ENCODE assay signal across 17 cellular contexts in the genomic region with DNA sequence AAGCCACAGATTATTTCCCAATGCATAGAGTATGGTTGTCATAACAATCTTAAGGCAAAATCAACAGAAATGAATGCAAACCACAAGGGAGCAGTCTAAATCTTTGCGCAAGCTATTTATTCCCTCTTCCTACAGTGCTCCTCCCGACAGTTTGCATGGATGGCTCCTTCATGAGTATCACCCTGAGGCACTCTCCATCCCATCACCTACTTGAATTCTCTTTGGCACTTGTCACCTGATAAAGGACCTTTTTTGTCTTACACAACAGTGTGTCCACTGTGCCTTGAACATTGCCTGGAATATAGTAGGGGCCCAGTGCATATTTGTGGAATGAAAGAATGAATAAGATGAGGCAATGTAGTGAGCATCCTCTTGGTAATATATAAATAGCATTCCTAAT. TPM values are rescaled to one million over a fixed set of nuclear protein-coding genes. Genes with fewer than 3 reads are reported as not detected.
A peak's percentile ranks its signal among the peaks of the same experiment; 100 is the strongest.
DNase-seq lines count a peak whose midpoint lies in the region; ATAC-seq and TF ChIP-seq lines count a peak whose summit lies in the region.
"Had no signal": no experiment of that assay in that cellular context is flagged by ENCODE, and none has a peak within 500 bp of the region (broad histone marks: within the 10 kb centered on the region; RNA-seq: fewer than 3 reads in every experiment).

No MANE protein-coding gene starts in this region.

- no peak overlapping the region for H3K4me3 Mint-ChIP-seq in HFFc6
- H3K4me3 Mint-ChIP-seq: CD14-positive monocyte; CD8-positive, alpha-beta T cell had no signal

- no peaks in the 10 kb centered on the region for H3K9me3 Mint-ChIP-seq in HFFc6

- ATAC-seq in PC-3 = no peak
- ATAC-seq in GM18867 (IDR thresholded peaks at IDR 0.05; ENCODE audit: unreplicated experiment) = no peak
- ATAC-seq: A549; CD8-positive, alpha-beta T cell; K562 had no signal

- H3K4me1 ChIP-seq in PC-3 (ENCODE audit: insufficient read depth, low read length) (peaks cover 14% of the 10 kb centered on the region), trophoblast cell (ENCODE audit: control insufficient read depth in 1 of 2, insufficient read depth in 2 of 2, low read length in 2 of 2) (no peaks in the 10 kb centered on the region)
- H3K4me1 ChIP-seq: HAP-1 had no signal

- no peaks in the 10 kb centered on the region for H3K79me2 ChIP-seq in PC-3 (ENCODE audit: low read length)
- no peaks in the 10 kb centered on the region for H3K79me2 ChIP-seq in trophoblast cell (ENCODE audit: control insufficient read depth, insufficient read depth, low read length, poor library complexity)

- CTCF ChIA-PET in PC-3 (lab: Charles Lee) (no interaction called here), GM10248 (lab: Yijun Ruan, JAX) (interaction anchor here (1.1 kb wide), 2 partner anchors 10 to 26 kb away, joined by 3 read pairs; no protein-coding TSS in a partner anchor)

- H3K9me3 ChIP-seq in PC-3 (ENCODE audit: low read length) (no peaks in the 10 kb centered on the region), trophoblast cell (ENCODE audit: insufficient read depth, low read depth, low read length) (no peaks in the 10 kb centered on the region)
- H3K9me3 ChIP-seq: A549, HAP-1 had no signal

- no peak overlapping the region for H4K91ac ChIP-seq in trophoblast cell (ENCODE audit: low read depth, low read length)

- H3K9me2 ChIP-seq in PC-3 (replicated peaks; ENCODE audit: low read length) = no peaks in the 10 kb centered on the region

- H3K36me3 ChIP-seq in PC-3 (ENCODE audit: low read depth, low read length) (no peaks in the 10 kb centered on the region), trophoblast cell (ENCODE audit: control insufficient read depth in 1 of 2, insufficient read depth in 2 of 2, low read length in 2 of 2) (no peaks in the 10 kb centered on the region)
- H3K36me3 ChIP-seq: HAP-1 had no signal

- H3K4ac ChIP-seq in trophoblast cell (ENCODE audit: low read depth, low read length) = no peak overlapping the region

- H3K36me3 Mint-ChIP-seq in HFFc6 (ENCODE audit: low read depth) = no peaks in the 10 kb centered on the region
- H3K36me3 Mint-ChIP-seq: CD14-positive monocyte; CD8-positive, alpha-beta T cell had no signal

- no peak overlapping the region for H2BK120ac ChIP-seq in trophoblast cell (ENCODE audit: insufficient read depth, low read length, poor library complexity)

- no peak overlapping the region for H4K8ac ChIP-seq in trophoblast cell (ENCODE audit: low read depth, low read length)

- no peak overlapping the region for H3K27ac Mint-ChIP-seq in HFFc6
- H3K27ac Mint-ChIP-seq: CD14-positive monocyte; CD8-positive, alpha-beta T cell had no signal

- H2BK12ac ChIP-seq in trophoblast cell (ENCODE audit: low read length) = no peak overlapping the region

- H3K27ac ChIP-seq in PC-3 (ENCODE audit: low read length) (no peak overlapping the region), trophoblast cell (ENCODE audit: low read depth, low read length) (no peak overlapping the region)
- H3K27ac ChIP-seq: A549, HL-60 had no signal

- POLR2A ChIA-PET in PC-3 (lab: Charles Lee; ENCODE audit: unreplicated experiment) = no interaction called here
- POLR2A ChIA-PET in GM10248 (lab: Yijun Ruan, JAX) = no interaction called here

- no peak overlapping the region for H4K12ac ChIP-seq in trophoblast cell (ENCODE audit: low read depth, low read length)

- no peaks in the 10 kb centered on the region for H4K20me1 ChIP-seq in PC-3 (ENCODE audit: low read length)

- H3K23ac ChIP-seq in trophoblast cell (ENCODE audit: low read length) = no peak overlapping the region

- H2AFZ ChIP-seq in PC-3 (ENCODE audit: low read length) (no peak overlapping the region), trophoblast cell (ENCODE audit: insufficient read depth, low read length, poor library complexity) (no peak overlapping the region)

- DNase-seq in HFFc6 = peak; percentile 1
- DNase-seq in PC-3 = peak; percentile 6
- DNase-seq in fibroblast of mammary gland (ENCODE audit: low read depth) = peak; percentile 28
- DNase-seq in trophoblast cell = peak; percentile 90 to 95
- no peak for DNase-seq in GM10248 (ENCODE audit: extremely low spot score)
- no peak for DNase-seq in kidney glomerular epithelial cell (lab: John Stamatoyannopoulos, UW)
- DNase-seq: CD8-positive, alpha-beta T cell; COR-L47; DMS153; DMS79 treated with DMSO at 0.1 percent for 48 hours; EL had no signal

- no peak overlapping the region for H3K9ac ChIP-seq in PC-3 (ENCODE audit: low read length)
- H3K9ac ChIP-seq in trophoblast cell (ENCODE audit: low read length) = no peak overlapping the region

- BruUV-seq in PC-3 (replicated peaks; lab: Mats Ljungman, UMichigan) = no TSS peak

- no peak overlapping the region for H2AK5ac ChIP-seq in trophoblast cell (ENCODE audit: low read length)

- no peak overlapping the region for H2BK5ac ChIP-seq in trophoblast cell (ENCODE audit: low read depth, low read length, poor library complexity)

- no peak overlapping the region for H3K18ac ChIP-seq in trophoblast cell (ENCODE audit: low read length)

- intact Hi-C loops in PC-3 (cut with micrococcal nuclease) = no loop called here

- H3K27me3 Mint-ChIP-seq in HFFc6 (ENCODE audit: insufficient read depth) = peaks cover 10% of the 10 kb centered on the region

- H3K79me1 ChIP-seq in trophoblast cell (ENCODE audit: low read length) = no peaks in the 10 kb centered on the region

- H3K4me3 ChIP-seq in PC-3 (ENCODE audit: low read length) = no peak overlapping the region
- no peak overlapping the region for H3K4me3 ChIP-seq in fibroblast of mammary gland (ENCODE audit: control insufficient read depth, low read depth, low read length)
- no peak overlapping the region for H3K4me3 ChIP-seq in trophoblast cell (ENCODE audit: low read depth, low read length)
- H3K4me3 ChIP-seq: A549, HAP-1, K562 had no signal

- no peak overlapping the region for H3K14ac ChIP-seq in trophoblast cell (ENCODE audit: low read length)

- no peaks in the 10 kb centered on the region for H3F3A ChIP-seq in PC-3 (ENCODE audit: low read length, unreplicated experiment)

- H3K4me1 Mint-ChIP-seq in HFFc6 (ENCODE audit: low read depth) = no peaks in the 10 kb centered on the region

- TF ChIP-seq CTCF in HFFc6 (IDR thresholded peaks at IDR 0.05) (no peak), PC-3 (conservative IDR thresholded peaks at IDR 0.05; ENCODE audit: low read depth, low read length) (no peak), fibroblast of mammary gland (conservative IDR thresholded peaks at IDR 0.05; ENCODE audit: control insufficient read depth, insufficient read depth, low read depth, low read length) (no peak), GM10248 (IDR thresholded peaks at IDR 0.05; ENCODE audit: control extremely low read depth, extremely low read depth, low read depth, missing control alignments) (no peak)

- H3K27me3 ChIP-seq in PC-3 (ENCODE audit: low read length) = no peaks in the 10 kb centered on the region
- no peaks in the 10 kb centered on the region for H3K27me3 ChIP-seq in trophoblast cell (ENCODE audit: insufficient read depth, low read length)

- H3K4me2 ChIP-seq in PC-3 (ENCODE audit: low read length) (no peak overlapping the region), trophoblast cell (ENCODE audit: low read length) (no peak overlapping the region)
- H3K4me2 ChIP-seq: A549 had no signal

- WGBS in trophoblast cell (ENCODE audit: extremely low coverage, insufficient coverage, insufficient read length) = no CpG with 5 or more reads among the region's 2 CpGs

RNA-seq across cellular contexts. Expression of gene MMAA, which starts 35.5 kb away (rescaled TPM):
- total RNA-seq in HFFc6 (2021; fragmentation: NEBNext Ultra II Directional; extraction: Animal tissue kit (Norgen Biotek cat#: 25700)) = 1 to 10 TPM; 6.5 to 8.6 (median 7.6) TPM
- 2.6 and 5.3 TPM in 2 replicates for total RNA-seq in PC-3 (2014; rRNA removed)
- polyA plus RNA-seq in trophoblast cell (2013) = 3.3 and 3.8 TPM in 2 replicates

Comparison
In these comparisons a context has a peak if more than half of its experiments do, and no peak if none do; other contexts are left out.
1. DNase-seq: peak in HFFc6 (single experiment), PC-3 (single experiment), fibroblast of mammary gland (single experiment) and trophoblast cell (2 of 2); none in GM10248 (single experiment) and kidney glomerular epithelial cell (single experiment).